12 cellular contexts compared by ENCODE assay signal in genomic region chr2:69300650-69301049, GRCh38.
"Had no signal": no experiment of that assay in that cellular context is flagged by ENCODE, and none has a peak within 500 bp of the region (broad histone marks: within the 10 kb centered on the region; RNA-seq: fewer than 3 reads in every experiment).

No MANE protein-coding gene starts in this region.

- DNase-seq: activated CD4-positive, alpha-beta T cell treated with anti-CD3 and anti-CD28 coated beads, Interleukin-2, amount 10 ng/mL, durations not matched to agents 7 days and 5 days; activated CD4-positive, CD25-positive, alpha-beta regulatory T cell; brain microvascular endothelial cell; cerebellar nuclear complex; endodermal cell; heart left ventricle; islet precursor cell; mesendoderm; nephron progenitor cell; sigmoid colon; stimulated activated CD4-positive, alpha-beta T cell treated with anti-CD3 and anti-CD28 coated beads, Interleukin-4, amount 100 ng/mL, for 1 hour; stimulated activated CD8-positive, alpha-beta memory T cell treated with anti-CD3 and anti-CD28 coated beads, Interleukin-4, amount 100 ng/mL, for 48 hours had no signal

- H3K4me3 ChIP-seq: heart left ventricle, sigmoid colon had no signal
